Comparison of ENCODE assay signal across 26 cellular contexts in the genomic region with DNA sequence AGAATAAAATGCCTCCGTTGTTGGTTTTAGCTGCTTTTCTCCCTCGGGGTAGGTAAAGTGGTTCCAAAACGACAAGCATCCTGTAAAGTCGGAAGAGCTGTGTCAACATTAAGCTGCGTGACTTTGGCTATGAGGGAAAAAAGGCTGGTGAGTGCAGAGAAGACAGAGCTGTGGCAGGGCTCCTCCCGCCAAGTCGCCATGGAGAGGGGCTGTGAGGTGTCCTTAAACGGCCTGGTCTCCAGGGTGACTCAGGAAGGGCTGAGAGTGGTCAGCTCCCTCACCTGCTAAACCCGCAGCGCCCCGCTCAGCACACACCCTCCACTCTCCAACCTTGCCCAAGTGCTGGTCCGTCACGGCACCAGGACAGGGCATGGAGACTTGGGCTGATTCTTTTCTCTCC.
DNase-seq lines count a peak whose midpoint lies in the region; ATAC-seq and TF ChIP-seq lines count a peak whose summit lies in the region.
"Had no signal": no experiment of that assay in that cellular context is flagged by ENCODE, and none has a peak within 500 bp of the region (broad histone marks: within the 10 kb centered on the region; RNA-seq: fewer than 3 reads in every experiment).

No MANE protein-coding gene starts in this region.

- H3K27me3 ChIP-seq in heart left ventricle (no peaks in the 10 kb centered on the region), right cardiac atrium (ENCODE audit: control insufficient read depth, insufficient read depth) (no peaks in the 10 kb centered on the region), SK-N-SH (ENCODE audit: insufficient read depth) (no peaks in the 10 kb centered on the region)
- H3K27me3 ChIP-seq: pancreas, upper lobe of right lung had no signal

- H3K4me2 ChIP-seq in SK-N-SH: no peak overlapping the region
- H3K4me2 ChIP-seq: PC-9 had no signal

- DNase-seq in DMS153 (lab: John Stamatoyannopoulos, UW) (peak; percentile 54), DMS153 treated with DMSO at 0.1 percent for 48 hours (lab: John Stamatoyannopoulos, UW; ENCODE audit: unreplicated experiment) (no peak), heart left ventricle (peak in 1 of 5 donors; percentile 35), cardiac septum (ENCODE audit: low spot score) (no peak), right cardiac atrium (peak in 2 of 3 donors; percentile 30 to 38), midbrain (lab: John Stamatoyannopoulos, UW) (no peak), SK-N-SH (no peak)
- DNase-seq: activated CD4-positive, alpha-beta T cell treated with anti-CD3 and anti-CD28 coated beads, Interleukin-2, amount 50 U/mL, for 1 hour; activated gamma-delta T cell treated with Interleukin-2 at 50 U/mL for 16 hours; activated T-cell treated with anti-CD3 and anti-CD28 coated beads, Interleukin-2, amount 50 U/mL, for 4 hours; NCI-H2029 treated with DMSO at 0.1 percent for 48 hours; NCI-H510A treated with DMSO at 0.1 percent for 48 hours; pancreas; PC-9; SHP77; stimulated activated CD4-positive, alpha-beta T cell treated with anti-CD3 and anti-CD28 coated beads, Interleukin-4, amount 100 ng/mL, for 24 hours; T-helper 9 cell; upper lobe of right lung had no signal

- 42 to 53% (median 51%) methylated on average over 13 of the region's 13 CpGs for WGBS in heart left ventricle, 4 donors
- 59% methylated on average over 13 of the region's 13 CpGs for WGBS in right cardiac atrium
- WGBS in SK-N-SH (ENCODE audit: low lambda C conversion rate): 88% methylated on average over 11 of the region's 13 CpGs

- intact Hi-C loops in heart left ventricle (cut with DNase I): no loop called here
- intact Hi-C loops in cardiac septum (cut with DNase I): no loop called here
- intact Hi-C loops in right cardiac atrium (cut with DNase I): no loop called here

- no peak for TF ChIP-seq EP300 in SK-N-SH (IDR thresholded peaks at IDR 0.05; ENCODE audit: borderline replicate concordance in 1 of 2, low read depth in 1 of 2, low read length in 1 of 2)

- no peak overlapping the region for H3K9ac ChIP-seq in SK-N-SH

- ATAC-seq in heart left ventricle (no peak), right cardiac atrium (no peak), HG02973 (IDR thresholded peaks at IDR 0.05; ENCODE audit: unreplicated experiment) (no peak)
- ATAC-seq: activated T-cell treated with anti-CD3 and anti-CD28 coated beads, Interleukin-2, amount 50 U/mL, for 4 hours; natural killer cell treated with Interleukin-12 subunit alpha and Interleukin-12 subunit beta and Interleukin-15 and Interleukin-18, amount 100 ng/mL, for 72 hours; pancreas; sciatic nerve; stimulated activated effector memory CD8-positive, alpha-beta T cell treated with anti-CD3 and anti-CD28 coated beads, Interleukin-12 subunit alpha, Interleukin-12 subunit beta, amount 100 ng/mL, for 72 hours; upper lobe of right lung; WTC11 had no signal

- no peak for TF ChIP-seq RAD21 in SK-N-SH (IDR thresholded peaks at IDR 0.05; ENCODE audit: low read length)

- POLR2A ChIA-PET in SK-N-SH (lab: Yijun Ruan, JAX): no interaction called here

- H3K79me2 ChIP-seq in SK-N-SH (ENCODE audit: insufficient read depth): no peaks in the 10 kb centered on the region

- no peak for TF ChIP-seq CTCF in heart left ventricle (IDR thresholded peaks at IDR 0.05)
- TF ChIP-seq CTCF in SK-N-SH (IDR thresholded peaks at IDR 0.05): no peak

- no peak overlapping the region for H2AFZ ChIP-seq in SK-N-SH (ENCODE audit: low read depth)
- H2AFZ ChIP-seq: PC-9 had no signal

- H3K27ac ChIP-seq in heart left ventricle (peak overlapping the region; percentile 1 to 86 (median 66)), right cardiac atrium (ENCODE audit: low read length) (peak overlapping the region; percentile 50), SK-N-SH (ENCODE audit: low read depth in 2 of 2, low read length in 1 of 2) (no peak overlapping the region)
- H3K27ac ChIP-seq: 22Rv1, C4-2B, HL-60, pancreas, PC-9, upper lobe of right lung had no signal

- no peak for TF ChIP-seq POLR2A in heart left ventricle (IDR thresholded peaks at IDR 0.05)

- CTCF ChIA-PET in SK-N-SH (lab: Yijun Ruan, JAX): no interaction called here

- H3K9me3 ChIP-seq in heart left ventricle (no peaks in the 10 kb centered on the region), right cardiac atrium (ENCODE audit: control insufficient read depth, low read length) (no peaks in the 10 kb centered on the region), SK-N-SH (no peaks in the 10 kb centered on the region)
- H3K9me3 ChIP-seq: pancreas, upper lobe of right lung had no signal

- H3K9me2 ChIP-seq in SK-N-SH: no peaks in the 10 kb centered on the region

- H3F3A ChIP-seq in SK-N-SH (replicated peaks; ENCODE audit: insufficient read depth): no peaks in the 10 kb centered on the region

- H3K4me1 ChIP-seq in heart left ventricle: peaks cover 0 to 50% (median 5%) of the 10 kb centered on the region in 12 donors
- H3K4me1 ChIP-seq in right cardiac atrium (ENCODE audit: control insufficient read depth, insufficient read depth, low read length): peaks cover 4% of the 10 kb centered on the region
- H3K4me1 ChIP-seq in SK-N-SH (ENCODE audit: control insufficient read depth in 1 of 2, insufficient read depth in 2 of 2, low read depth in 1 of 2, low read length in 1 of 2): no peaks in the 10 kb centered on the region
- H3K4me1 ChIP-seq: upper lobe of right lung had no signal

- H3K36me3 ChIP-seq in heart left ventricle (peaks cover 0 to 25% (median 11%) of the 10 kb centered on the region in 9 donors), SK-N-SH (replicated peaks in 1 of 2; ENCODE audit: control insufficient read depth in 1 of 2, insufficient read depth in 2 of 2, low read length in 1 of 2) (no peaks in the 10 kb centered on the region)
- H3K36me3 ChIP-seq: pancreas had no signal

- H4K20me1 ChIP-seq in SK-N-SH (ENCODE audit: insufficient read depth): no peaks in the 10 kb centered on the region

- peak overlapping the region in 2 of 12 donors; percentile 23 to 33 for H3K4me3 ChIP-seq in heart left ventricle
- H3K4me3 ChIP-seq in right cardiac atrium (ENCODE audit: low read length): no peak overlapping the region
- no peak overlapping the region for H3K4me3 ChIP-seq in SK-N-SH (ENCODE audit: low read depth in 2 of 2, low read length in 1 of 2)
- H3K4me3 ChIP-seq: pancreas, PC-9, upper lobe of right lung had no signal

TF ChIP-seq in SK-N-SH, 30 proteins besides CTCF, POLR2A, EP300 and RAD21 (continues in another document):
- TF ChIP-seq EZH2phosphoT487 (IDR thresholded peaks at IDR 0.05; ENCODE audit: borderline replicate concordance, low read depth) (no peak), ELF1 (IDR thresholded peaks at IDR 0.05) (no peak), FOSL2 (IDR thresholded peaks at IDR 0.05; ENCODE audit: borderline replicate concordance, low read depth) (no peak), FOXJ3 (CRISPR knock-in tag; IDR thresholded peaks at IDR 0.05) (no peak)
- TF ChIP-seq, protein P1, sequence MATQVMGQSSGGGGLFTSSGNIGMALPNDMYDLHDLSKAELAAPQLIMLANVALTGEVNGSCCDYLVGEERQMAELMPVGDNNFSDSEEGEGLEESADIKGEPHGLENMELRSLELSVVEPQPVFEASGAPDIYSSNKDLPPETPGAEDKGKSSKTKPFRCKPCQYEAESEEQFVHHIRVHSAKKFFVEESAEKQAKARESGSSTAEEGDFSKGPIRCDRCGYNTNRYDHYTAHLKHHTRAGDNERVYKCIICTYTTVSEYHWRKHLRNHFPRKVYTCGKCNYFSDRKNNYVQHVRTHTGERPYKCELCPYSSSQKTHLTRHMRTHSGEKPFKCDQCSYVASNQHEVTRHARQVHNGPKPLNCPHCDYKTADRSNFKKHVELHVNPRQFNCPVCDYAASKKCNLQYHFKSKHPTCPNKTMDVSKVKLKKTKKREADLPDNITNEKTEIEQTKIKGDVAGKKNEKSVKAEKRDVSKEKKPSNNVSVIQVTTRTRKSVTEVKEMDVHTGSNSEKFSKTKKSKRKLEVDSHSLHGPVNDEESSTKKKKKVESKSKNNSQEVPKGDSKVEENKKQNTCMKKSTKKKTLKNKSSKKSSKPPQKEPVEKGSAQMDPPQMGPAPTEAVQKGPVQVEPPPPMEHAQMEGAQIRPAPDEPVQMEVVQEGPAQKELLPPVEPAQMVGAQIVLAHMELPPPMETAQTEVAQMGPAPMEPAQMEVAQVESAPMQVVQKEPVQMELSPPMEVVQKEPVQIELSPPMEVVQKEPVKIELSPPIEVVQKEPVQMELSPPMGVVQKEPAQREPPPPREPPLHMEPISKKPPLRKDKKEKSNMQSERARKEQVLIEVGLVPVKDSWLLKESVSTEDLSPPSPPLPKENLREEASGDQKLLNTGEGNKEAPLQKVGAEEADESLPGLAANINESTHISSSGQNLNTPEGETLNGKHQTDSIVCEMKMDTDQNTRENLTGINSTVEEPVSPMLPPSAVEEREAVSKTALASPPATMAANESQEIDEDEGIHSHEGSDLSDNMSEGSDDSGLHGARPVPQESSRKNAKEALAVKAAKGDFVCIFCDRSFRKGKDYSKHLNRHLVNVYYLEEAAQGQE (IDR thresholded peaks at IDR 0.05; ENCODE audit: low read depth, low read length): no peak
- TF ChIP-seq, protein P2, sequence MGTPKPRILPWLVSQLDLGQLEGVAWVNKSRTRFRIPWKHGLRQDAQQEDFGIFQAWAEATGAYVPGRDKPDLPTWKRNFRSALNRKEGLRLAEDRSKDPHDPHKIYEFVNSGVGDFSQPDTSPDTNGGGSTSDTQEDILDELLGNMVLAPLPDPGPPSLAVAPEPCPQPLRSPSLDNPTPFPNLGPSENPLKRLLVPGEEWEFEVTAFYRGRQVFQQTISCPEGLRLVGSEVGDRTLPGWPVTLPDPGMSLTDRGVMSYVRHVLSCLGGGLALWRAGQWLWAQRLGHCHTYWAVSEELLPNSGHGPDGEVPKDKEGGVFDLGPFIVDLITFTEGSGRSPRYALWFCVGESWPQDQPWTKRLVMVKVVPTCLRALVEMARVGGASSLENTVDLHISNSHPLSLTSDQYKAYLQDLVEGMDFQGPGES (IDR thresholded peaks at IDR 0.05; ENCODE audit: low read depth, low read length): no peak
- TF ChIP-seq, protein P3, sequence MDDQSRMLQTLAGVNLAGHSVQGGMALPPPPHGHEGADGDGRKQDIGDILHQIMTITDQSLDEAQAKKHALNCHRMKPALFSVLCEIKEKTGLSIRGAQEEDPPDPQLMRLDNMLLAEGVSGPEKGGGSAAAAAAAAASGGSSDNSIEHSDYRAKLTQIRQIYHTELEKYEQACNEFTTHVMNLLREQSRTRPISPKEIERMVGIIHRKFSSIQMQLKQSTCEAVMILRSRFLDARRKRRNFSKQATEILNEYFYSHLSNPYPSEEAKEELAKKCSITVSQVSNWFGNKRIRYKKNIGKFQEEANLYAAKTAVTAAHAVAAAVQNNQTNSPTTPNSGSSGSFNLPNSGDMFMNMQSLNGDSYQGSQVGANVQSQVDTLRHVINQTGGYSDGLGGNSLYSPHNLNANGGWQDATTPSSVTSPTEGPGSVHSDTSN (IDR thresholded peaks at IDR 0.05): no peak
- TF ChIP-seq, protein P4, sequence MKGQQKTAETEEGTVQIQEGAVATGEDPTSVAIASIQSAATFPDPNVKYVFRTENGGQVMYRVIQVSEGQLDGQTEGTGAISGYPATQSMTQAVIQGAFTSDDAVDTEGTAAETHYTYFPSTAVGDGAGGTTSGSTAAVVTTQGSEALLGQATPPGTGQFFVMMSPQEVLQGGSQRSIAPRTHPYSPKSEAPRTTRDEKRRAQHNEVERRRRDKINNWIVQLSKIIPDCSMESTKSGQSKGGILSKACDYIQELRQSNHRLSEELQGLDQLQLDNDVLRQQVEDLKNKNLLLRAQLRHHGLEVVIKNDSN (IDR thresholded peaks at IDR 0.05; ENCODE audit: borderline replicate concordance, low read depth): no peak

Comparison
In these comparisons a context has a peak if more than half of its experiments do, and no peak if none do; other contexts are left out.
1. DNase-seq: peak in DMS153 (single experiment) and right cardiac atrium (2 of 3); none in DMS153 treated with DMSO at 0.1 percent for 48 hours (single experiment), cardiac septum (single experiment), midbrain (single experiment) and SK-N-SH (single experiment).
2. H3K27ac ChIP-seq: peak in heart left ventricle (12 of 12) and right cardiac atrium (single experiment); none in SK-N-SH (0 of 2).